ENCODE assay signal across 8 cellular contexts in the genomic region with DNA sequence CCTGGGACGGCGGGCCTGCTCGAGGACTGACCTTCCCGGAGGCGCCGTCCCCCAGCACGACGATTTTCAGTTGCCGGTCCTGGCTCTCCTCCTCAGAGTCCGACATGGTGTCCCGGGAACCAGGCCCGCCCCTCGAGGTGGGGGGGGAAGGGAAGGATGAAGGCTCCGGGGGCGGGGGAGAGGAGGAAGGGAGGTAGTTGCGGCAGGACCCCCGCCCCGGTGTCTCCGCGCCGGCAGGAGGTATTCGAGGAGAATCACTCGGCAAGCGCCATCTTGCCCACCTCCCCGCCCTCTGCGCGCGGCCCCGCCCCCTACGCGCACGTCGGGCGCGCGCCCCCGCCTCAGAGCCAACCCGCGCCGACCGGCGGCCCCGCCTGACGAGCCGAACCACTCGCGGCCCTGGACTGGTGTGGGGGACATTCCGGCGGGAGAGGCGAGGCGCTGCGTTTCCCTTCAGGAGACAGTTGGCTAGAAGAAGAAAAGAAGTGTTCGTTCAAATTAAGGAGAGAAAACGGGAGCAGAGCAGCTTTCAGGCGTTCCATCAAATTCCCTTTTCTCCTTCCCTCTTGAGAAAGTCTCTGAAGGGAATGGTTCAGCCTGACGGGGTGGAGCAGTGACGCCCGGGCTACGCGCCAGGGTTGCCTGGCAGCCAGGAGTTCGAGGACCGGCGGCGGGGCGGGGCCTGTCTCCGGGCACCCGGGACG. TPM values are rescaled to one million over a fixed set of nuclear protein-coding genes. Genes with fewer than 3 reads are reported as not detected.
DNase-seq lines count a peak whose midpoint lies in the region; ATAC-seq and TF ChIP-seq lines count a peak whose summit lies in the region.

Gene RAB28, minus strand, starts transcription at position 296 of the 704 bp plus-strand sequence.

- H3K4me1 ChIP-seq in KMS-11 (ENCODE audit: low read depth, poor library complexity, severe bottlenecking) (peaks cover 23% of the 10 kb centered on the region), Panc1 (ENCODE audit: control insufficient read depth, insufficient read depth, low read length) (peaks cover 7% of the 10 kb centered on the region; the same call in 1 of the 2 replicates), mucosa of rectum (ENCODE audit: control insufficient read depth in 2 of 2, insufficient read depth in 2 of 2, low read length in 2 of 2) (peaks cover 11 to 14% of the 10 kb centered on the region in 2 donors)

- peaks cover 22% of the 10 kb centered on the region for H3K4me1 Mint-ChIP-seq in activated T-cell treated with anti-CD3 and anti-CD28 coated beads, Interleukin-2, amount 50 U/mL, for 4 hours (ENCODE audit: low read depth)

- peak within 1 kb of the TSS; percentile 72 for H3K27ac ChIP-seq in KMS-11
- H3K27ac ChIP-seq in Panc1 (ENCODE audit: low read length): peak within 1 kb of the TSS; percentile 92
- H3K27ac ChIP-seq in mucosa of rectum (ENCODE audit: low read depth in 2 of 2, low read length in 2 of 2): peak within 1 kb of the TSS; percentile 88 to 92

- H3K27me3 Mint-ChIP-seq in activated T-cell treated with anti-CD3 and anti-CD28 coated beads, Interleukin-2, amount 50 U/mL, for 4 hours (ENCODE audit: low read depth): peaks cover 14% of the 10 kb centered on the region

- no peaks in the 10 kb centered on the region for H3K36me3 Mint-ChIP-seq in activated T-cell treated with anti-CD3 and anti-CD28 coated beads, Interleukin-2, amount 50 U/mL, for 4 hours (ENCODE audit: insufficient read depth)

- H3K36me3 ChIP-seq in KMS-11 (ENCODE audit: insufficient read depth) (no peaks in the 10 kb centered on the region), Panc1 (ENCODE audit: control insufficient read depth, insufficient read depth, low read length) (no peaks in the 10 kb centered on the region; the same call in none of the 2 replicates), mucosa of rectum (ENCODE audit: control insufficient read depth in 2 of 2, insufficient read depth in 2 of 2, low read length in 2 of 2) (no peaks in the 10 kb centered on the region)

- H3K9me3 ChIP-seq in Panc1 (ENCODE audit: control insufficient read depth, insufficient read depth, low read depth, low read length) (no peaks in the 10 kb centered on the region), mucosa of rectum (ENCODE audit: control insufficient read depth in 2 of 2, low read length in 2 of 2) (no peaks in the 10 kb centered on the region)

- in situ Hi-C loops in Panc1 (cut with HindIII; ENCODE audit: low pct_unique_long_range_greater_than_20kb, low sequenced_read_pairs): no loop called here

- H3K27me3 ChIP-seq in KMS-11 (ENCODE audit: insufficient read depth, low read depth) (no peaks in the 10 kb centered on the region), Panc1 (ENCODE audit: control insufficient read depth, insufficient read depth, low read length) (no peaks in the 10 kb centered on the region), mucosa of rectum (ENCODE audit: control insufficient read depth in 2 of 2, insufficient read depth in 2 of 2, low read length in 2 of 2) (peaks cover 0 to 8% of the 10 kb centered on the region in 2 donors)

- no peaks in the 10 kb centered on the region for H4K20me1 ChIP-seq in KMS-11 (ENCODE audit: insufficient read depth)

- CTCF ChIA-PET in Panc1 (lab: Charles Lee): interaction anchor here (0.6 kb wide), 1 partner anchor 376 kb away, joined by 3 read pairs; no protein-coding TSS in a partner anchor

- H3K4me3 ChIP-seq in KMS-11 (IDR thresholded peaks at IDR 0.05; ENCODE audit: insufficient read depth, low read depth, low read length) (peak within 1 kb of the TSS; percentile 75), Panc1 (ENCODE audit: low read depth in 2 of 2, low read length in 2 of 2) (peak within 1 kb of the TSS; percentile 70 to 85), mucosa of rectum (ENCODE audit: low read length in 2 of 2) (peak within 1 kb of the TSS; percentile 96 to 98)

- POLR2A ChIA-PET in Panc1 (lab: Charles Lee): no interaction called here

- DNase-seq in DMS79 (lab: John Stamatoyannopoulos, UW) (peak; percentile 73), Panc1 (ENCODE audit: low read depth, low spot score) (peak; percentile 75), erythroblast (lab: John Stamatoyannopoulos, UW) (peak; percentile 96 to 97)
- DNase-seq in activated T-cell treated with anti-CD3 and anti-CD28 coated beads, Interleukin-2, amount 50 U/mL, for 4 hours: peak; percentile 90
- peak; percentile 78 to 86 for DNase-seq in stimulated activated CD8-positive, alpha-beta memory T cell treated with anti-CD3 and anti-CD28 coated beads, Interleukin-4, amount 100 ng/mL, for 4 hours (ENCODE audit: low read depth in 2 of 2, low spot score in 1 of 2)

- intact Hi-C loops in Panc1 (cut with micrococcal nuclease; ENCODE audit: unreplicated experiment): no loop called here

- H3K4me3 Mint-ChIP-seq in activated T-cell treated with anti-CD3 and anti-CD28 coated beads, Interleukin-2, amount 50 U/mL, for 4 hours: peak within 1 kb of the TSS; percentile 92

- peaks cover 49% of the 10 kb centered on the region for H3K79me2 ChIP-seq in KMS-11 (ENCODE audit: insufficient read depth, low read depth)

- TF ChIP-seq CTCF in KMS-11 (conservative IDR thresholded peaks at IDR 0.05; ENCODE audit: low read depth, low read length) (no peak), Panc1 (IDR thresholded peaks at IDR 0.05) (no peak)

- ATAC-seq in GM21786 (IDR thresholded peaks at IDR 0.05; ENCODE audit: unreplicated experiment) (peak; percentile 96), Panc1 (peak; percentile 96)
- peak; percentile 94 to 97 for ATAC-seq in activated T-cell treated with anti-CD3 and anti-CD28 coated beads, Interleukin-2, amount 50 U/mL, for 4 hours

- H3K9ac ChIP-seq in KMS-11: peak within 1 kb of the TSS; percentile 68
- H3K9ac ChIP-seq in mucosa of rectum (ENCODE audit: low read depth in 1 of 2, low read length in 2 of 2): peak within 1 kb of the TSS; percentile 86 to 97

- no peaks in the 10 kb centered on the region for H3K9me3 Mint-ChIP-seq in activated T-cell treated with anti-CD3 and anti-CD28 coated beads, Interleukin-2, amount 50 U/mL, for 4 hours

- BruUV-seq in Panc1 (replicated peaks; lab: Mats Ljungman, UMichigan): no TSS peak

- H2AFZ ChIP-seq in KMS-11 (ENCODE audit: low read depth): peak within 1 kb of the TSS; percentile 55

- H3K4me2 ChIP-seq in KMS-11: peak within 1 kb of the TSS; percentile 88

- peak; percentile 44 for TF ChIP-seq POLR2A in erythroblast (IDR thresholded peaks at IDR 0.05; ENCODE audit: low read length)

RNA-seq across cellular contexts. Expression of gene RAB28, which starts in this region (rescaled TPM):
- total RNA-seq in Panc1 (2021; ENCODE audit: unreplicated experiment): 10.2 TPM
- 7.9 TPM for polyA plus RNA-seq in Panc1 (2012; ENCODE audit: insufficient read length)
- 10 to 100 TPM; 14.2 to 14.9 (median 14.2) TPM for total RNA-seq in activated T-cell treated with anti-CD3 and anti-CD28 coated beads, Interleukin-2, amount 50 U/mL, for 4 hours

Comparison
In these comparisons a context has a peak if more than half of its experiments do, and no peak if none do; other contexts are left out.
1. Peak in every context shown above with its lines: DNase-seq, ATAC-seq, H3K4me3 ChIP-seq and H3K27ac ChIP-seq.